ENCODE assay signal across 1 cellular context in genomic region chr15:41779662-41780157, GRCh38.
TF ChIP-seq lines count a peak whose summit lies in the region.

No MANE protein-coding gene starts in this region.

TF ChIP-seq in K562, 482 proteins besides CTCF, POLR2A, EP300 and RAD21:
- no peak for TF ChIP-seq FOXJ2 (tag; IDR thresholded peaks at IDR 0.05)
- TF ChIP-seq MEF2A (IDR thresholded peaks at IDR 0.05; ENCODE audit: control insufficient read depth, low read depth, low read length): peak; percentile 42; the same call in 1 of the 2 replicates
